14 cellular contexts compared by ENCODE assay signal in genomic region chr3:14267976-14268375, GRCh38.
"Had no signal": no experiment of that assay in that cellular context is flagged by ENCODE, and none has a peak within 500 bp of the region (broad histone marks: within the 10 kb centered on the region; RNA-seq: fewer than 3 reads in every experiment).

No MANE protein-coding gene starts in this region.

- H3K27ac Mint-ChIP-seq: activated CD8-positive, alpha-beta T cell treated with anti-CD3 and anti-CD28 coated beads for 36 hours; activated T-helper 1 cell treated with anti-CD3 and anti-CD28 coated beads, Interleukin-12 subunit alpha, Interleukin-12 subunit beta, Interleukin-2, Interleukin-4 antibody, amounts not matched to agents 30 ng/mL and 10 ng/mL and 1 ng/mL, durations not matched to agents 14 hours and 24 hours and 36 hours; nephron progenitor cell; stimulated activated naive CD8-positive, alpha-beta T cell treated with anti-CD3 and anti-CD28 coated beads, Interleukin-15, Interleukin-2, amounts not matched to agents 100 ng/mL and 50 ng/mL, for 24 hours had no signal

- DNase-seq: activated CD4-positive, alpha-beta T cell treated with anti-CD3 and anti-CD28 coated beads for 4 hours; activated CD8-positive, alpha-beta memory T cell treated with anti-CD3 and anti-CD28 coated beads, Interleukin-2, amount 50 U/mL, for 4 hours; activated CD8-positive, alpha-beta T cell treated with anti-CD3 and anti-CD28 coated beads for 36 hours; activated naive CD4-positive, alpha-beta T cell; foreskin melanocyte; heart left ventricle; left lung; nephron progenitor cell; stimulated activated CD4-positive, alpha-beta T cell treated with anti-CD3 and anti-CD28 coated beads, Interleukin-2, amount 100 ng/mL, for 48 hours; stimulated activated CD8-positive, alpha-beta memory T cell treated with anti-CD3 and anti-CD28 coated beads, Interleukin-4, amount 100 ng/mL, for 48 hours had no signal

- H3K27me3 ChIP-seq: ovary had no signal

- H3K9me3 ChIP-seq: left lung, ovary had no signal

- H3K27me3 Mint-ChIP-seq: activated CD8-positive, alpha-beta T cell treated with anti-CD3 and anti-CD28 coated beads for 36 hours had no signal

- H3K4me3 Mint-ChIP-seq: activated CD8-positive, alpha-beta T cell treated with anti-CD3 and anti-CD28 coated beads for 36 hours; activated T-helper 1 cell treated with anti-CD3 and anti-CD28 coated beads, Interleukin-12 subunit alpha, Interleukin-12 subunit beta, Interleukin-2, Interleukin-4 antibody, amounts not matched to agents 30 ng/mL and 10 ng/mL and 1 ng/mL, durations not matched to agents 14 hours and 24 hours and 36 hours; nephron progenitor cell; stimulated activated naive CD8-positive, alpha-beta T cell treated with anti-CD3 and anti-CD28 coated beads, Interleukin-15, Interleukin-2, amounts not matched to agents 100 ng/mL and 50 ng/mL, for 24 hours had no signal

- H3K36me3 ChIP-seq: heart left ventricle, left lung, ovary, WERI-Rb-1 had no signal

- ATAC-seq: activated CD8-positive, alpha-beta T cell treated with anti-CD3 and anti-CD28 coated beads for 36 hours; heart left ventricle; left lung had no signal

- H3K9me3 Mint-ChIP-seq: activated CD8-positive, alpha-beta T cell treated with anti-CD3 and anti-CD28 coated beads for 36 hours; activated T-helper 1 cell treated with anti-CD3 and anti-CD28 coated beads, Interleukin-12 subunit alpha, Interleukin-12 subunit beta, Interleukin-2, Interleukin-4 antibody, amounts not matched to agents 30 ng/mL and 10 ng/mL and 1 ng/mL, durations not matched to agents 14 hours and 24 hours and 36 hours; stimulated activated naive CD8-positive, alpha-beta T cell treated with anti-CD3 and anti-CD28 coated beads, Interleukin-15, Interleukin-2, amounts not matched to agents 100 ng/mL and 50 ng/mL, for 24 hours had no signal

- H3K4me1 ChIP-seq: left lung had no signal

- H3K4me3 ChIP-seq: heart left ventricle, left lung, ovary had no signal

- H3K27ac ChIP-seq: heart left ventricle, left lung had no signal
